Comparison of ENCODE assay signal across 18 cellular contexts in the genomic region with DNA sequence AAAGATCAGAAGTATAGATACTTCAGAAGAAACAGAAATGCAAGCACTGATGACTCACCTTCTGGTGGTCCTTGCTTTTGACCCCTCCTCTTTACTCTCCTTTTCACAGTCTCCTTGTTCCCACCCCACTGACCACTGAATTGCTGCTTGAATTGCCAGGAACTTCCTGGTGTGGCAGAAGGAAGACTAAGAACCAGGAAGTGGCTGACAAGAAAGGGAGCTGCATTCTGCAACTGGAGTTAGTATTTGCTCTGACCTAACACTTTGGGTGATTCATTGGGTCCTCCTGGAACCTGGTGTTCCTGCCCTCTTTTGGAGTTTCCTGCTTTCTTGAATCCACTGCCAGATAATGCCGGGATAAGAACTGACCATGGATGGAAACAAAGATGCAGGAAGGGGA. TPM values are rescaled to one million over a fixed set of nuclear protein-coding genes. Genes with fewer than 3 reads are reported as not detected.
DNase-seq lines count a peak whose midpoint lies in the region; ATAC-seq and TF ChIP-seq lines count a peak whose summit lies in the region.
"Had no signal": no experiment of that assay in that cellular context is flagged by ENCODE, and none has a peak within 500 bp of the region (broad histone marks: within the 10 kb centered on the region; RNA-seq: fewer than 3 reads in every experiment).

No MANE protein-coding gene starts in this region.

- H3F3A ChIP-seq in PC-3 (ENCODE audit: low read length, unreplicated experiment), result no peaks in the 10 kb centered on the region

- H3K27ac ChIP-seq in PC-3 (ENCODE audit: low read length), result no peak overlapping the region
- H3K27ac ChIP-seq: adrenal gland, sigmoid colon had no signal

- H3K4me1 Mint-ChIP-seq in natural killer cell, result peaks cover 16 to 19% of the 10 kb centered on the region in 2 donors
- H3K4me1 Mint-ChIP-seq in natural killer cell treated with Interleukin-12 subunit alpha and Interleukin-12 subunit beta and Interleukin-15 and Interleukin-18, amount 100 ng/mL, for 72 hours (ENCODE audit: low read depth in 2 of 2), result peaks cover 0 to 12% of the 10 kb centered on the region in 2 donors
- no peaks in the 10 kb centered on the region for H3K4me1 Mint-ChIP-seq in type B pancreatic cell (ENCODE audit: unreplicated experiment)
- H3K4me1 Mint-ChIP-seq: nephron had no signal

- no TSS peak for BruUV-seq in PC-3 (replicated peaks; lab: Mats Ljungman, UMichigan)

- DNase-seq in natural killer cell (no peak), PC-3 (peak; percentile 44), fibroblast of mammary gland (ENCODE audit: low read depth) (peak; percentile 65), type B pancreatic cell (ENCODE audit: extremely low spot score, unreplicated experiment) (no peak), GM20000 (ENCODE audit: low spot score) (no peak), Right ventricle myocardium superior (no peak)
- no peak for DNase-seq in natural killer cell treated with Interleukin-12 subunit alpha and Interleukin-12 subunit beta and Interleukin-15 and Interleukin-18, amount 100 ng/mL, for 72 hours (ENCODE audit: low spot score)
- DNase-seq: activated CD4-positive, alpha-beta T cell treated with anti-CD3 and anti-CD28 coated beads, Interleukin-2, amount 50 U/mL, for 1 hour; activated T-cell treated with anti-CD3 and anti-CD28 coated beads, Interleukin-2, amount 50 U/mL, for 48 hours; Caco-2; cortex of kidney; NCI-H1930; sigmoid colon; stimulated activated CD4-positive, alpha-beta T cell treated with anti-CD3 and anti-CD28 coated beads, Interleukin-4, amount 100 ng/mL, for 4 hours had no signal

- H3K27ac Mint-ChIP-seq in natural killer cell (peak overlapping the region in 1 of 2 donors; percentile 39), type B pancreatic cell (no peak overlapping the region)
- H3K27ac Mint-ChIP-seq in natural killer cell treated with Interleukin-12 subunit alpha and Interleukin-12 subunit beta and Interleukin-15 and Interleukin-18, amount 100 ng/mL, for 72 hours, result no peak overlapping the region
- H3K27ac Mint-ChIP-seq: nephron; stimulated activated effector memory CD8-positive, alpha-beta T cell treated with anti-CD3 and anti-CD28 coated beads, Interleukin-12 subunit alpha, Interleukin-12 subunit beta, amount 100 ng/mL, for 72 hours had no signal

- H3K27me3 ChIP-seq in PC-3 (ENCODE audit: low read length), result no peaks in the 10 kb centered on the region; the same call in 1 of the 2 replicates
- H3K27me3 ChIP-seq: adrenal gland, sigmoid colon had no signal

- ATAC-seq in natural killer cell (no peak), PC-3 (no peak), Right ventricle myocardium superior (ENCODE audit: poor library complexity) (no peak), GM19452 (IDR thresholded peaks at IDR 0.05; ENCODE audit: unreplicated experiment) (no peak)
- ATAC-seq in natural killer cell treated with Interleukin-12 subunit alpha and Interleukin-12 subunit beta and Interleukin-15 and Interleukin-18, amount 100 ng/mL, for 72 hours, result no peak
- ATAC-seq: stimulated activated effector memory CD8-positive, alpha-beta T cell treated with anti-CD3 and anti-CD28 coated beads, Interleukin-12 subunit alpha, Interleukin-12 subunit beta, amount 100 ng/mL, for 72 hours had no signal

- H3K4me1 ChIP-seq in PC-3 (ENCODE audit: insufficient read depth, low read length), result no peaks in the 10 kb centered on the region
- H3K4me1 ChIP-seq: adrenal gland, Caco-2, sigmoid colon had no signal

- TF ChIP-seq CTCF in natural killer cell (IDR thresholded peaks at IDR 0.05) (no peak), PC-3 (conservative IDR thresholded peaks at IDR 0.05; ENCODE audit: low read depth, low read length) (no peak), fibroblast of mammary gland (conservative IDR thresholded peaks at IDR 0.05; ENCODE audit: control insufficient read depth, insufficient read depth, low read depth, low read length) (no peak), type B pancreatic cell (conservative IDR thresholded peaks at IDR 0.05) (no peak), GM20000 (IDR thresholded peaks at IDR 0.05; ENCODE audit: extremely low read depth, missing control alignments) (no peak)

- H3K36me3 ChIP-seq in PC-3 (ENCODE audit: low read depth, low read length), result no peaks in the 10 kb centered on the region
- H3K36me3 ChIP-seq: adrenal gland had no signal

- no peak overlapping the region for H3K4me3 ChIP-seq in PC-3 (ENCODE audit: low read length)
- no peak overlapping the region for H3K4me3 ChIP-seq in fibroblast of mammary gland (ENCODE audit: control insufficient read depth, low read depth, low read length)
- H3K4me3 ChIP-seq: adrenal gland, sigmoid colon had no signal

- peaks cover 26% of the 10 kb centered on the region for H3K36me3 Mint-ChIP-seq in natural killer cell
- H3K36me3 Mint-ChIP-seq in natural killer cell treated with Interleukin-12 subunit alpha and Interleukin-12 subunit beta and Interleukin-15 and Interleukin-18, amount 100 ng/mL, for 72 hours, result peaks cover 20% of the 10 kb centered on the region
- H3K36me3 Mint-ChIP-seq in type B pancreatic cell, result no peaks in the 10 kb centered on the region
- H3K36me3 Mint-ChIP-seq: stimulated activated effector memory CD8-positive, alpha-beta T cell treated with anti-CD3 and anti-CD28 coated beads, Interleukin-12 subunit alpha, Interleukin-12 subunit beta, amount 100 ng/mL, for 72 hours had no signal

- H3K9ac ChIP-seq in PC-3 (ENCODE audit: low read length), result no peak overlapping the region

- H2AFZ ChIP-seq in PC-3 (ENCODE audit: low read length), result peak overlapping the region; percentile 45; the same call in 1 of the 2 replicates

- H3K4me2 ChIP-seq in PC-3 (ENCODE audit: low read length), result no peak overlapping the region

- peak overlapping the region; percentile 51 for H3K4me3 Mint-ChIP-seq in natural killer cell
- no peak overlapping the region for H3K4me3 Mint-ChIP-seq in natural killer cell treated with Interleukin-12 subunit alpha and Interleukin-12 subunit beta and Interleukin-15 and Interleukin-18, amount 100 ng/mL, for 72 hours
- no peak overlapping the region for H3K4me3 Mint-ChIP-seq in type B pancreatic cell
- H3K4me3 Mint-ChIP-seq: nephron; stimulated activated effector memory CD8-positive, alpha-beta T cell treated with anti-CD3 and anti-CD28 coated beads, Interleukin-12 subunit alpha, Interleukin-12 subunit beta, amount 100 ng/mL, for 72 hours had no signal

- no peaks in the 10 kb centered on the region for H4K20me1 ChIP-seq in PC-3 (ENCODE audit: low read length)

- H3K27me3 Mint-ChIP-seq in natural killer cell (ENCODE audit: low read depth in 2 of 2) (peaks cover 3 to 21% of the 10 kb centered on the region in 2 donors), type B pancreatic cell (no peaks in the 10 kb centered on the region)
- peaks cover 6 to 24% of the 10 kb centered on the region in 2 donors for H3K27me3 Mint-ChIP-seq in natural killer cell treated with Interleukin-12 subunit alpha and Interleukin-12 subunit beta and Interleukin-15 and Interleukin-18, amount 100 ng/mL, for 72 hours

- peaks cover 7 to 11% of the 10 kb centered on the region in 2 donors for H3K9me3 Mint-ChIP-seq in natural killer cell
- peaks cover 9% of the 10 kb centered on the region for H3K9me3 Mint-ChIP-seq in natural killer cell treated with Interleukin-12 subunit alpha and Interleukin-12 subunit beta and Interleukin-15 and Interleukin-18, amount 100 ng/mL, for 72 hours
- no peaks in the 10 kb centered on the region for H3K9me3 Mint-ChIP-seq in type B pancreatic cell

- CTCF ChIA-PET in PC-3 (lab: Charles Lee), result no interaction called here

- H3K9me3 ChIP-seq in PC-3 (ENCODE audit: low read length), result no peaks in the 10 kb centered on the region

- intact Hi-C loops in natural killer cell (cut with micrococcal nuclease), result no loop called here
- intact Hi-C loops in PC-3 (cut with micrococcal nuclease), result no loop called here
- intact Hi-C loops in Right ventricle myocardium superior (cut with DNase I), result no loop called here

- H3K9me2 ChIP-seq in PC-3 (replicated peaks; ENCODE audit: low read length), result no peaks in the 10 kb centered on the region

- POLR2A ChIA-PET in PC-3 (lab: Charles Lee; ENCODE audit: unreplicated experiment), result no interaction called here

- no peaks in the 10 kb centered on the region for H3K79me2 ChIP-seq in PC-3 (ENCODE audit: low read length)

RNA-seq across cellular contexts. Expression of gene KY, which starts 23.0 kb away (rescaled TPM):
- total RNA-seq in natural killer cell, result under 1 TPM in 1 of 3 donors, not detected in 2; 0.15 TPM
- not detected for total RNA-seq in natural killer cell treated with Interleukin-12 subunit alpha and Interleukin-12 subunit beta and Interleukin-15 and Interleukin-18, amount 100 ng/mL, for 72 hours
- 0.29 TPM in 1 of 2 replicates, not detected in the other for total RNA-seq in PC-3 (2014; rRNA removed)
- 0.43 and 0.58 TPM in 2 replicates for total RNA-seq in type B pancreatic cell (ENCODE audit: low replicate concordance)
- total RNA-seq in Right ventricle myocardium superior, result 13.7 TPM
- total RNA-seq: Caco-2 had no signal

Comparison
In these comparisons a context has a peak if more than half of its experiments do, and no peak if none do; other contexts are left out.
1. DNase-seq: peak in PC-3 (single experiment) and fibroblast of mammary gland (single experiment); none in natural killer cell (single experiment), natural killer cell treated with Interleukin-12 subunit alpha and Interleukin-12 subunit beta and Interleukin-15 and Interleukin-18, amount 100 ng/mL, for 72 hours (single experiment), type B pancreatic cell (single experiment), GM20000 (single experiment) and Right ventricle myocardium superior (single experiment).